Comparison of ENCODE assay signal across 8 cellular contexts in genomic region chr6:122033564-122034181, GRCh38.
DNase-seq lines count a peak whose midpoint lies in the region; ATAC-seq, FAIRE-seq and TF ChIP-seq lines count a peak whose summit lies in the region.

No MANE protein-coding gene starts in this region.

- POLR2A ChIA-PET in activated CD4-positive, alpha-beta memory T cell treated with anti-CD3 and anti-CD28 coated beads for 36 hours (lab: Charles Lee): no interaction called here

- no peak overlapping the region for H3K4me3 Mint-ChIP-seq in activated CD4-positive, alpha-beta memory T cell treated with anti-CD3 and anti-CD28 coated beads for 36 hours

- TF ChIP-seq CTCF in kidney (IDR thresholded peaks at IDR 0.05; ENCODE audit: borderline replicate concordance, extremely low read depth, insufficient read depth) (peak; percentile 42), transverse colon (IDR thresholded peaks at IDR 0.05) (peak; percentile 36 to 56 (median 42))

- H3K27ac ChIP-seq in kidney (ENCODE audit: low read depth in 2 of 2, low read length in 2 of 2) (no peak overlapping the region), transverse colon (no peak overlapping the region)

- H3K9me3 Mint-ChIP-seq in activated CD4-positive, alpha-beta memory T cell treated with anti-CD3 and anti-CD28 coated beads for 36 hours: no peaks in the 10 kb centered on the region

- no peaks in the 10 kb centered on the region for H3K4me1 Mint-ChIP-seq in activated CD4-positive, alpha-beta memory T cell treated with anti-CD3 and anti-CD28 coated beads for 36 hours (ENCODE audit: low read depth)

- H3K9me3 ChIP-seq in kidney (ENCODE audit: control insufficient read depth in 1 of 2, low read length in 2 of 2): no peaks in the 10 kb centered on the region
- H3K9me3 ChIP-seq in transverse colon: no peaks in the 10 kb centered on the region

- 0 to 3% methylated on average over 1 of the region's 1 CpG for WGBS in transverse colon (ENCODE audit: low coverage in 1 of 2), 2 donors

- intact Hi-C loops in kidney (cut with DNase I): no loop called here
- intact Hi-C loops in transverse colon (cut with DNase I; ENCODE audit: low total_unique reads): loop anchor here (5.0 kb wide), 1 partner anchor 601 kb away; no protein-coding TSS in a partner anchor
- intact Hi-C loops in activated CD4-positive, alpha-beta memory T cell treated with anti-CD3 and anti-CD28 coated beads for 36 hours (cut with micrococcal nuclease): loop anchor here (1.0 to 5.0 kb wide), 3 partner anchors 176 to 978 kb away; no protein-coding TSS in a partner anchor

- no peaks in the 10 kb centered on the region for H3K36me3 ChIP-seq in kidney (ENCODE audit: control insufficient read depth in 1 of 2, insufficient read depth in 2 of 2, low read length in 2 of 2)
- H3K36me3 ChIP-seq in transverse colon: no peaks in the 10 kb centered on the region

- peak; percentile 78 for FAIRE-seq in kidney (lab: Jason Lieb, UNC)

- in situ Hi-C loops in T47D (cut with HindIII; ENCODE audit: low pct_unique_long_range_greater_than_20kb, low sequenced_read_pairs): no loop called here
- in situ Hi-C loops in transverse colon (cut with MboI; ENCODE audit: low pct_ligation_motif_present in 1 of 4, low pct_unique_long_range_greater_than_20kb in 1 of 4, low sequenced_read_pairs in 3 of 4): loop anchor here (10.0 to 25.0 kb wide), 2 partner anchors 596 to 609 kb away; partner anchors contain the start of gene GJA1 (in 3 of the 4)

- H3K27ac Mint-ChIP-seq in activated CD4-positive, alpha-beta memory T cell treated with anti-CD3 and anti-CD28 coated beads for 36 hours: no peak overlapping the region

- H3K9ac ChIP-seq in kidney (ENCODE audit: low read length in 2 of 2): no peak overlapping the region

- no peak for TF ChIP-seq POLR2A in transverse colon (IDR thresholded peaks at IDR 0.05)

- CTCF ChIA-PET in activated CD4-positive, alpha-beta memory T cell treated with anti-CD3 and anti-CD28 coated beads for 36 hours (lab: Charles Lee): interaction anchor here (0.6 to 3.1 kb wide), 6 partner anchors 15 to 978 kb away, joined by 3 to 13 read pairs (median 3); no protein-coding TSS in a partner anchor

- no peaks in the 10 kb centered on the region for H3K36me3 Mint-ChIP-seq in activated CD4-positive, alpha-beta memory T cell treated with anti-CD3 and anti-CD28 coated beads for 36 hours

- ATAC-seq in GM21390 (IDR thresholded peaks at IDR 0.05; ENCODE audit: unreplicated experiment) (peak; percentile 92), HG03521 (IDR thresholded peaks at IDR 0.05; ENCODE audit: unreplicated experiment) (peak; percentile 82)

- H3K27me3 Mint-ChIP-seq in activated CD4-positive, alpha-beta memory T cell treated with anti-CD3 and anti-CD28 coated beads for 36 hours: peaks cover 5% of the 10 kb centered on the region

- peak; percentile 69 for DNase-seq in EH (ENCODE audit: low read depth)
- DNase-seq in NCI-H69 (lab: John Stamatoyannopoulos, UW): peak; percentile 94
- peak; percentile 9 to 68 for DNase-seq in T47D (ENCODE audit: low read depth in 1 of 2, low spot score in 1 of 2)
- no peak for DNase-seq in kidney
- DNase-seq in transverse colon: no peak
- no peak for DNase-seq in activated CD4-positive, alpha-beta memory T cell treated with anti-CD3 and anti-CD28 coated beads for 36 hours

- no peak for TF ChIP-seq EP300 in transverse colon (IDR thresholded peaks at IDR 0.05; ENCODE audit: low read depth)

- no peaks in the 10 kb centered on the region for H3K4me1 ChIP-seq in kidney (ENCODE audit: control insufficient read depth in 1 of 2, insufficient read depth in 1 of 2, low read depth in 1 of 2, low read length in 2 of 2)
- H3K4me1 ChIP-seq in transverse colon: no peaks in the 10 kb centered on the region

- H3K4me3 ChIP-seq in kidney (ENCODE audit: low read length in 2 of 2): no peak overlapping the region
- H3K4me3 ChIP-seq in transverse colon: no peak overlapping the region

- H3K27me3 ChIP-seq in transverse colon: no peaks in the 10 kb centered on the region

Comparison
In these comparisons a context has a peak if more than half of its experiments do, and no peak if none do; other contexts are left out.
1. DNase-seq: peak in EH (single experiment), NCI-H69 (single experiment) and T47D (2 of 2); none in kidney (single experiment), transverse colon (single experiment) and activated CD4-positive, alpha-beta memory T cell treated with anti-CD3 and anti-CD28 coated beads for 36 hours (single experiment).